In genomic region chr6:33787954-33788693, GRCh38 we compare ENCODE assay signal across 8 cellular contexts. TPM values are rescaled to one million over a fixed set of nuclear protein-coding genes. Genes with fewer than 3 reads are reported as not detected.
A peak's percentile ranks its signal among the peaks of the same experiment; 100 is the strongest.
DNase-seq lines count a peak whose midpoint lies in the region; ATAC-seq and TF ChIP-seq lines count a peak whose summit lies in the region.

No MANE protein-coding gene starts in this region.

- TF ChIP-seq CTCF in MCF 10A (IDR thresholded peaks at IDR 0.05; ENCODE audit: unreplicated experiment), result no peak

- H3K4me1 Mint-ChIP-seq in MCF 10A (ENCODE audit: insufficient read depth, unreplicated experiment), result peaks cover 21% of the 10 kb centered on the region

- peak overlapping the region; percentile 92 for H3K27ac Mint-ChIP-seq in MCF 10A (ENCODE audit: low read depth, unreplicated experiment)

- peak; percentile 54 for DNase-seq in GM04504 (ENCODE audit: low read depth)
- DNase-seq in UCSD-AML1 (lab: John Stamatoyannopoulos, UW; ENCODE audit: unreplicated experiment), result peak; percentile 72
- DNase-seq in MCF 10A (ENCODE audit: unreplicated experiment), result peak; percentile 56
- DNase-seq in NCI-H2107 treated with DMSO at 0.1 percent for 48 hours (lab: John Stamatoyannopoulos, UW; ENCODE audit: unreplicated experiment), result no peak

- H3K9ac ChIP-seq in iPS-20b (ENCODE audit: low read depth, low read length), result peak overlapping the region; percentile 68; the same call in 1 of the 2 replicates
- peak overlapping the region; percentile 81 to 93 (median 85) for H3K9ac ChIP-seq in skeletal muscle tissue (ENCODE audit: low read depth in 1 of 3, low read length in 3 of 3)

- no peaks in the 10 kb centered on the region for H3K9me3 ChIP-seq in KOPT-K1 (ENCODE audit: insufficient read depth, low read length, poor library complexity, severe bottlenecking)
- no peaks in the 10 kb centered on the region for H3K9me3 ChIP-seq in iPS-20b (ENCODE audit: insufficient read depth, low read depth, low read length)
- H3K9me3 ChIP-seq in skeletal muscle tissue (ENCODE audit: control insufficient read depth in 3 of 3, low read length in 3 of 3), result no peaks in the 10 kb centered on the region

- H3K4me1 ChIP-seq in iPS-20b (ENCODE audit: insufficient read depth, low read length) (peaks cover 61% of the 10 kb centered on the region), skeletal muscle tissue (ENCODE audit: control insufficient read depth in 3 of 3, insufficient read depth in 3 of 3, low read length in 3 of 3) (peaks cover 32 to 39% (median 38%) of the 10 kb centered on the region in 3 donors)

- H3K9me3 Mint-ChIP-seq in MCF 10A (ENCODE audit: unreplicated experiment), result no peaks in the 10 kb centered on the region

- H3K36me3 Mint-ChIP-seq in MCF 10A (ENCODE audit: insufficient read depth, unreplicated experiment), result peaks cover 32% of the 10 kb centered on the region

- H3K4me3 ChIP-seq in iPS-20b (ENCODE audit: low read length) (peak overlapping the region; percentile 75), skeletal muscle tissue (ENCODE audit: low read length in 3 of 3) (peak overlapping the region; percentile 79 to 83 (median 83))

- H3K27me3 ChIP-seq in iPS-20b (ENCODE audit: insufficient read depth, low read length) (no peaks in the 10 kb centered on the region), skeletal muscle tissue (ENCODE audit: control insufficient read depth in 3 of 3, insufficient read depth in 3 of 3, low read length in 3 of 3) (peaks cover 0 to 3% (median 2%) of the 10 kb centered on the region in 3 donors)

- no TSS peak for BruUV-seq in MCF 10A (replicated peaks; lab: Mats Ljungman, UMichigan)

- CTCF ChIA-PET in MCF 10A (lab: Yijun Ruan, JAX), result interaction anchor here (0.6 to 1.3 kb wide), 6 partner anchors 11 to 962 kb away, joined by 3 to 7 read pairs (median 3); no protein-coding TSS in a partner anchor

- H3K36me3 ChIP-seq in KOPT-K1 (ENCODE audit: insufficient read depth, low read length) (peaks cover 44% of the 10 kb centered on the region), iPS-20b (ENCODE audit: insufficient read depth, low read depth, low read length) (peaks cover 29% of the 10 kb centered on the region), skeletal muscle tissue (ENCODE audit: control insufficient read depth in 3 of 3, insufficient read depth in 3 of 3, low read length in 3 of 3) (peaks cover 20 to 27% (median 21%) of the 10 kb centered on the region in 3 donors)

- POLR2A ChIA-PET in MCF 10A (lab: Yijun Ruan, JAX), result interaction anchor here (0.6 to 3.9 kb wide), 17 partner anchors 9 to 326 kb away, joined by 3 to 28 read pairs (median 4); partner anchors contain the start of genes BAK1 and UQCC2

- H3K27ac ChIP-seq in KOPT-K1 (ENCODE audit: low read depth, low read length, poor library complexity, severe bottlenecking), result peak overlapping the region; percentile 87
- peak overlapping the region; percentile 25 for H3K27ac ChIP-seq in iPS-20b (ENCODE audit: low read length)
- peak overlapping the region; percentile 87 for H3K27ac ChIP-seq in skeletal muscle tissue (ENCODE audit: low read depth, low read length)

- H3K27me3 Mint-ChIP-seq in MCF 10A (ENCODE audit: insufficient read depth, unreplicated experiment), result peaks cover 9% of the 10 kb centered on the region

- peak overlapping the region; percentile 84 for H3K4me3 Mint-ChIP-seq in MCF 10A (ENCODE audit: unreplicated experiment)

- ATAC-seq in GM21825 (IDR thresholded peaks at IDR 0.05; ENCODE audit: unreplicated experiment), result peak; percentile 57

- intact Hi-C loops in MCF 10A (cut with micrococcal nuclease), result loop anchor here (5.0 to 10.0 kb wide), 2 partner anchors 57 to 239 kb away; no protein-coding TSS in a partner anchor

RNA-seq across cellular contexts. Expression of gene LEMD2, which starts 0.8 kb away (rescaled TPM):
- total RNA-seq in MCF 10A (2022), result 70.5 and 79.2 TPM in 2 replicates
- 21.9 TPM for total RNA-seq in skeletal muscle tissue

RNA-seq across cellular contexts. Expression of gene MLN, which starts 15.7 kb away (rescaled TPM):
- total RNA-seq in MCF 10A (2022) (not detected in 2 replicates), skeletal muscle tissue (not detected)

RNA-seq across cellular contexts. Expression of gene IP6K3, which starts 41.4 kb away (rescaled TPM):
- total RNA-seq in MCF 10A (2022) (0.25 and 1.7 TPM in 2 replicates), skeletal muscle tissue (13.6 TPM)

Comparison
In these comparisons a context has a peak if more than half of its experiments do, and no peak if none do; other contexts are left out.
1. H3K27ac ChIP-seq: peak in every context shown above with its lines; median percentile 87 in KOPT-K1; 87 in skeletal muscle tissue; 25 in iPS-20b.